24 cellular contexts compared by ENCODE assay signal in the genomic region with DNA sequence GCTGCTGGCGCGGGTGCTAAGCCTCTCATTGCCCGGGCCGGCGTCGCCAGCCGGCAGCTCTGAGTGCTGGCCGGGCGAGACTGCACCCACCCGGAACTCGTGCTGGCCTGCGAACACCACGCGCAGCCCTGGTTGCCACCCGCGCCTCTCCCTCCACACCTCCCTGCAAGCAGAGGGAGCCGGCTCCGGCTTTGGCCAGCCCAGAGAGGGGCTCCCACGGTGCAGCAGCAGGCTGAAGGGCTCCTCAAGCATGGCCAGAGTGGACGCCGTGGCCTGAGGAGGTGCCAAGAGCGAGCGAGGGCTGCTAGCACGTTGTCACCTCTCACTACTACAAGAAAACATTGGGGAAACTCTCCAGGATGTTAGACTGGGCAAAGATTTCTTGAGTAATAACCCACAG.
"Had no signal": no experiment of that assay in that cellular context is flagged by ENCODE, and none has a peak within 500 bp of the region (broad histone marks: within the 10 kb centered on the region; RNA-seq: fewer than 3 reads in every experiment).

No MANE protein-coding gene starts in this region.

- H3K27me3 ChIP-seq: MG63 had no signal

- ATAC-seq: Panc1, PC-3 had no signal

- H3K9me3 ChIP-seq: SK-N-SH had no signal

- H3K9ac ChIP-seq: SK-N-SH had no signal

- FAIRE-seq: HTR-8/SVneo had no signal

- H3K27ac ChIP-seq: HL-60, RWPE1 had no signal

- DNase-seq: Karpas-422, KG1, MG63, NCI-H1092, NCI-H1105 treated with DMSO at 0.1 percent for 48 hours, NCI-H1417 treated with DMSO at 0.1 percent for 48 hours, NCI-H146, NCI-H1694 treated with DMSO at 0.1 percent for 48 hours, NCI-H1930, NCI-H2081, NCI-H2107, NCI-H2227 treated with DMSO at 0.1 percent for 48 hours, NCI-H510A, NCI-H524 treated with DMSO at 0.1 percent for 48 hours, NCI-H69, NCI-H774, PC-3, SHP77, SK-N-SH, SW 1271 had no signal

- H3K4me3 ChIP-seq: MG63 had no signal

- H3K4me2 ChIP-seq: SK-N-SH had no signal
